ENCODE assay signal across 14 cellular contexts in the genomic region with DNA sequence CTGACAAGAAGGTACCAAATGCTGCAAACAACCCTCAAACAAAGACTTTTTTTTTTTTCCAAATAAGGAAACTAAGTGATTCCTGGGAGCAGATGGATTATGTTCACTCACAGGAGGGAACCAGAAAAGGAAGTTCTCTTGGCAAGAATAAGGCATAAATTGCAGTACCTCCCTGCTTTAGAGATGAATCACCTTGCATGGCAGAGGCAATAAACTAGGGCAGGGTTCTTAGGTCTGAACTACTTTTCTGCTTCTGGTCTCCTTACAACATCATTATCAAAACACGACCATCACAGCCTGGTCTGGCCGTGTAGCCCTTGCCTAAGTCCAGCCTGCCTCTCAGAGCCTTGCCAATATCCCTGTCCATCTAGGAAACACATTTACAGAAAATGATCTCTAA. TPM values are rescaled to one million over a fixed set of nuclear protein-coding genes. Genes with fewer than 3 reads are reported as not detected.
DNase-seq lines count a peak whose midpoint lies in the region; ATAC-seq, FAIRE-seq and TF ChIP-seq lines count a peak whose summit lies in the region.
"Had no signal": no experiment of that assay in that cellular context is flagged by ENCODE, and none has a peak within 500 bp of the region (broad histone marks: within the 10 kb centered on the region; RNA-seq: fewer than 3 reads in every experiment).

No MANE protein-coding gene starts in this region.

- H3K4me3 ChIP-seq in Panc1 (ENCODE audit: low read depth in 2 of 2, low read length in 2 of 2) = no peak overlapping the region
- H3K4me3 ChIP-seq in pancreas = no peak overlapping the region
- no peak overlapping the region for H3K4me3 ChIP-seq in SJCRH30

- H3K36me3 Mint-ChIP-seq in activated CD4-positive, alpha-beta memory T cell treated with anti-CD3 and anti-CD28 coated beads, Interleukin-2, amount 10 ng/mL, durations not matched to agents 7 days and 5 days (ENCODE audit: low read depth) = no peaks in the 10 kb centered on the region

- in situ Hi-C loops in Panc1 (cut with HindIII; ENCODE audit: low pct_unique_long_range_greater_than_20kb, low sequenced_read_pairs) = no loop called here

- CTCF ChIA-PET in Panc1 (lab: Charles Lee) = no interaction called here
- CTCF ChIA-PET in activated CD4-positive, alpha-beta memory T cell treated with anti-CD3 and anti-CD28 coated beads, Interleukin-2, amount 10 ng/mL, durations not matched to agents 7 days and 5 days (lab: Charles Lee) = no interaction called here

- H3K27me3 ChIP-seq in Panc1 (ENCODE audit: control insufficient read depth, insufficient read depth, low read length) = no peaks in the 10 kb centered on the region
- peaks cover 0 to under 1% (median 0%) of the 10 kb centered on the region in 4 donors for H3K27me3 ChIP-seq in pancreas
- 0 out of 2 replicates have a peak, but pooled peaks cover 4% of the 10 kb centered on the region for H3K27me3 ChIP-seq in SJCRH30

- TF ChIP-seq CTCF in Panc1 (IDR thresholded peaks at IDR 0.05) (no peak), pancreas (IDR thresholded peaks at IDR 0.05) (no peak)

- H3K4me3 Mint-ChIP-seq in activated CD4-positive, alpha-beta memory T cell treated with anti-CD3 and anti-CD28 coated beads, Interleukin-2, amount 10 ng/mL, durations not matched to agents 7 days and 5 days = no peak overlapping the region
- H3K4me3 Mint-ChIP-seq: activated B cell treated with CpG ODN at 0.5 μM for 24 hours had no signal

- no peaks in the 10 kb centered on the region for H3K9me3 Mint-ChIP-seq in activated CD4-positive, alpha-beta memory T cell treated with anti-CD3 and anti-CD28 coated beads, Interleukin-2, amount 10 ng/mL, durations not matched to agents 7 days and 5 days
- H3K9me3 Mint-ChIP-seq: activated B cell treated with CpG ODN at 0.5 μM for 24 hours had no signal

- ATAC-seq in Panc1 (0 out of 2 replicates have a peak, but pooled peaks have one; percentile 53), pancreas (no peak)

- POLR2A ChIA-PET in Panc1 (lab: Charles Lee) = no interaction called here
- POLR2A ChIA-PET in activated CD4-positive, alpha-beta memory T cell treated with anti-CD3 and anti-CD28 coated beads, Interleukin-2, amount 10 ng/mL, durations not matched to agents 7 days and 5 days (lab: Charles Lee) = no interaction called here

- no peaks in the 10 kb centered on the region for H3K9me3 ChIP-seq in Panc1 (ENCODE audit: control insufficient read depth, insufficient read depth, low read depth, low read length)
- H3K9me3 ChIP-seq in pancreas = no peaks in the 10 kb centered on the region
- H3K9me3 ChIP-seq in SJCRH30 (replicated peaks) = no peaks in the 10 kb centered on the region

- H3K4me1 ChIP-seq in Panc1 (ENCODE audit: control insufficient read depth, insufficient read depth, low read length) = no peaks in the 10 kb centered on the region
- H3K4me1 ChIP-seq in pancreas = no peaks in the 10 kb centered on the region
- H3K4me1 ChIP-seq in SJCRH30 = no peaks in the 10 kb centered on the region

- intact Hi-C loops in Panc1 (cut with micrococcal nuclease; ENCODE audit: unreplicated experiment) = loop anchor here (10.0 kb wide), 1 partner anchor 58 kb away; a partner anchor contains a TSS
- intact Hi-C loops in pancreas (cut with DNase I) = no loop called here

- WGBS in pancreas, 2 donors = 47 to 63% methylated on average over 2 of the region's 2 CpGs

- H3K27ac ChIP-seq in Panc1 (ENCODE audit: low read length) = no peak overlapping the region
- no peak overlapping the region for H3K27ac ChIP-seq in pancreas
- no peak overlapping the region for H3K27ac ChIP-seq in SJCRH30

- peak; percentile 91 for DNase-seq in EH (ENCODE audit: low read depth)
- no peak for DNase-seq in Panc1 (ENCODE audit: low read depth, low spot score)
- DNase-seq in fibroblast of gingiva (ENCODE audit: low read depth) = peak; percentile 83
- no peak for DNase-seq in pancreas
- no peak for DNase-seq in SJCRH30
- no peak for DNase-seq in activated CD4-positive, alpha-beta memory T cell treated with anti-CD3 and anti-CD28 coated beads, Interleukin-2, amount 10 ng/mL, durations not matched to agents 7 days and 5 days
- no peak for DNase-seq in GM12892 (ENCODE audit: insufficient read length)
- DNase-seq in GM19240 (ENCODE audit: insufficient read length, low spot score) = no peak
- DNase-seq: activated B cell treated with CpG ODN at 0.5 μM for 24 hours; hippocampal formation; NCI-H2171; SHP77; stimulated activated naive CD4-positive, alpha-beta T cell had no signal

- no peak for TF ChIP-seq POLR2A in GM12892 (IDR thresholded peaks at IDR 0.05; ENCODE audit: low read depth, low read length)

- no peaks in the 10 kb centered on the region for H3K4me1 Mint-ChIP-seq in activated CD4-positive, alpha-beta memory T cell treated with anti-CD3 and anti-CD28 coated beads, Interleukin-2, amount 10 ng/mL, durations not matched to agents 7 days and 5 days
- H3K4me1 Mint-ChIP-seq: activated B cell treated with CpG ODN at 0.5 μM for 24 hours had no signal

- FAIRE-seq in pancreas (lab: Jason Lieb, UNC) = peak; percentile 80
- FAIRE-seq in GM12892 (lab: Jason Lieb, UNC) = no peak

- no peak overlapping the region for H3K27ac Mint-ChIP-seq in activated CD4-positive, alpha-beta memory T cell treated with anti-CD3 and anti-CD28 coated beads, Interleukin-2, amount 10 ng/mL, durations not matched to agents 7 days and 5 days
- H3K27ac Mint-ChIP-seq: activated B cell treated with CpG ODN at 0.5 μM for 24 hours had no signal

- H3K36me3 ChIP-seq in Panc1 (ENCODE audit: control insufficient read depth, insufficient read depth, low read length) (no peaks in the 10 kb centered on the region), pancreas (no peaks in the 10 kb centered on the region), SJCRH30 (no peaks in the 10 kb centered on the region)

- no TSS peak for BruUV-seq in Panc1 (replicated peaks; lab: Mats Ljungman, UMichigan)

- no peaks in the 10 kb centered on the region for H3K27me3 Mint-ChIP-seq in activated CD4-positive, alpha-beta memory T cell treated with anti-CD3 and anti-CD28 coated beads, Interleukin-2, amount 10 ng/mL, durations not matched to agents 7 days and 5 days
- H3K27me3 Mint-ChIP-seq: activated B cell treated with CpG ODN at 0.5 μM for 24 hours had no signal

RNA-seq across cellular contexts. Expression of a gene that starts 6.3 kb away (rescaled TPM):
- not detected for total RNA-seq in Panc1 (2021; ENCODE audit: unreplicated experiment)
- polyA plus RNA-seq in Panc1 (2012; ENCODE audit: insufficient read length) = not detected
- not detected for total RNA-seq in pancreas
- polyA plus RNA-seq in pancreas = under 1 TPM in 1 of 2 donors, not detected in 1; 0.35 TPM
- not detected in 2 replicates for total RNA-seq in SJCRH30 (2014; rRNA removed; shearing (Covaris generic))
- total RNA-seq in activated CD4-positive, alpha-beta memory T cell treated with anti-CD3 and anti-CD28 coated beads, Interleukin-2, amount 10 ng/mL, durations not matched to agents 7 days and 5 days = not detected
- polyA plus RNA-seq in GM12892 (2012; ENCODE audit: missing spikeins) = not detected
- total RNA-seq: activated B cell treated with CpG ODN at 0.5 μM for 24 hours, mucosa of gallbladder had no signal

RNA-seq across cellular contexts. Expression of a gene that starts 30.5 kb away (rescaled TPM):
- total RNA-seq in Panc1 (2021; ENCODE audit: unreplicated experiment) (500 TPM), pancreas (100 to 1,000 TPM in 4 of 6 donors, 10 to 100 TPM in 2; 83.2 to 152 (median 125) TPM)
- 210 TPM for polyA plus RNA-seq in Panc1 (2012; ENCODE audit: insufficient read length)
- polyA plus RNA-seq in pancreas = 100 to 1,000 TPM; 108 to 191 TPM
- total RNA-seq in SJCRH30 (2014; rRNA removed; shearing (Covaris generic)) = 864 and 876 TPM in 2 replicates
- total RNA-seq in activated CD4-positive, alpha-beta memory T cell treated with anti-CD3 and anti-CD28 coated beads, Interleukin-2, amount 10 ng/mL, durations not matched to agents 7 days and 5 days = 100 to 1,000 TPM; 134 to 135 TPM
- polyA plus RNA-seq in GM12892 (2012; ENCODE audit: missing spikeins) = 164 TPM

RNA-seq across cellular contexts. Expression of a gene that starts 59.7 kb away (rescaled TPM):
- total RNA-seq in Panc1 (2021; ENCODE audit: unreplicated experiment) = 0.13 TPM
- polyA plus RNA-seq in Panc1 (2012; ENCODE audit: insufficient read length) = not detected
- total RNA-seq in pancreas = 1 to 10 TPM in 1 of 6 donors, under 1 TPM in 5; 0.32 to 1.7 (median 0.60) TPM
- polyA plus RNA-seq in pancreas = 1 to 10 TPM in 1 of 2 donors, under 1 TPM in 1; 0.30 to 2.6 TPM
- not detected in 2 replicates for total RNA-seq in SJCRH30 (2014; rRNA removed; shearing (Covaris generic))
- not detected for total RNA-seq in activated CD4-positive, alpha-beta memory T cell treated with anti-CD3 and anti-CD28 coated beads, Interleukin-2, amount 10 ng/mL, durations not matched to agents 7 days and 5 days
- polyA plus RNA-seq in GM12892 (2012; ENCODE audit: missing spikeins) = not detected
- total RNA-seq: activated B cell treated with CpG ODN at 0.5 μM for 24 hours had no signal

Comparison
In these comparisons a context has a peak if more than half of its experiments do, and no peak if none do; other contexts are left out.
1. DNase-seq: peak in EH (single experiment) and fibroblast of gingiva (single experiment); none in Panc1 (single experiment), pancreas (0 of 6), SJCRH30 (0 of 2), activated CD4-positive, alpha-beta memory T cell treated with anti-CD3 and anti-CD28 coated beads, Interleukin-2, amount 10 ng/mL, durations not matched to agents 7 days and 5 days (single experiment), GM12892 (single experiment) and GM19240 (single experiment).